In genomic region chr3:55477306-55478010, GRCh38 we compare ENCODE assay signal across 1 cellular context.
TF ChIP-seq lines count a peak whose summit lies in the region.

No MANE protein-coding gene starts in this region.

TF ChIP-seq in HepG2, 621 proteins besides CTCF, POLR2A, EP300 and RAD21:
- TF ChIP-seq ZNF430 (CRISPR knock-in tag; IDR thresholded peaks at IDR 0.05): no peak
- no peak for TF ChIP-seq REST (IDR thresholded peaks at IDR 0.05; ENCODE audit: borderline replicate concordance in 1 of 2, low read depth in 1 of 2, low read length in 2 of 2)
- TF ChIP-seq FOXO1 (CRISPR knock-in tag; IDR thresholded peaks at IDR 0.05): no peak
- TF ChIP-seq GZF1 (CRISPR knock-in tag; IDR thresholded peaks at IDR 0.05): no peak
- TF ChIP-seq ZFP82 (CRISPR knock-in tag; IDR thresholded peaks at IDR 0.05; ENCODE audit: borderline replicate concordance): no peak
- TF ChIP-seq ZNF567 (CRISPR knock-in tag; IDR thresholded peaks at IDR 0.05; ENCODE audit: borderline replicate concordance): no peak
- TF ChIP-seq NCOR1 (IDR thresholded peaks at IDR 0.05; ENCODE audit: borderline replicate concordance, low read length): no peak
- TF ChIP-seq MBD4 (IDR thresholded peaks at IDR 0.05; ENCODE audit: borderline replicate concordance, low read length): no peak
